In genomic region chr1:203127672-203128611, GRCh38 we compare ENCODE assay signal across 7 cellular contexts. TPM values are rescaled to one million over a fixed set of nuclear protein-coding genes. Genes with fewer than 3 reads are reported as not detected.
DNase-seq lines count a peak whose midpoint lies in the region; ATAC-seq and TF ChIP-seq lines count a peak whose summit lies in the region.

Gene ADORA1 (plus strand): TSS chr1:203127726. CDS start chr1:203128842, 1,116 bp downstream.

- DNase-seq in EL: peak; percentile 70
- DNase-seq in NCI-H1092 treated with DMSO at 0.1 percent for 48 hours (lab: John Stamatoyannopoulos, UW): peak; percentile 66
- peak in 55 of 58 donors; percentile 27 to 87 (median 74) for DNase-seq in anterior cingulate cortex (lab: John Stamatoyannopoulos, UW)
- DNase-seq in hippocampal formation (lab: John Stamatoyannopoulos, UW): peak; percentile 80 to 82
- peak; percentile 64 to 76 for DNase-seq in psoas muscle
- no peak for DNase-seq in NK-92 (lab: John Stamatoyannopoulos, UW; ENCODE audit: unreplicated experiment)

- peak; percentile 82 to 96 (median 90) for ATAC-seq in psoas muscle
- ATAC-seq in GM21528 (IDR thresholded peaks at IDR 0.05; ENCODE audit: low FRiP score, unreplicated experiment): no peak

- no peaks in the 10 kb centered on the region for H3K36me3 ChIP-seq in psoas muscle (ENCODE audit: insufficient read depth in 1 of 2, low read depth in 1 of 2)

- TF ChIP-seq CTCF in psoas muscle (IDR thresholded peaks at IDR 0.05): no peak

- peaks cover 0 to 8% (median 2%) of the 10 kb centered on the region in 3 donors for H3K27me3 ChIP-seq in psoas muscle (ENCODE audit: insufficient read depth in 3 of 3, low read length in 2 of 3)

- peak within 1 kb of the TSS; percentile 73 for H3K4me3 ChIP-seq in psoas muscle

- intact Hi-C loops in psoas muscle (cut with DNase I): loop anchor here in 1 of 2 donors (2.0 to 5.0 kb wide), 3 partner anchors 41 to 89 kb away; partner anchors contain the start of gene MYOG

- WGBS in psoas muscle, 3 donors: 4 to 5% (median 5%) methylated on average over 52 to 57 of the region's 57 CpGs

- no peaks in the 10 kb centered on the region for H3K9me3 ChIP-seq in psoas muscle

- peak within 1 kb of the TSS; percentile 64 for H3K27ac ChIP-seq in psoas muscle

- H3K4me1 ChIP-seq in psoas muscle: peaks cover 42% of the 10 kb centered on the region

RNA-seq across cellular contexts. Expression of gene ADORA1, which starts in this region (rescaled TPM):
- total RNA-seq in psoas muscle: 10 to 100 TPM in 1 of 4 donors, 1 to 10 TPM in 3; 1.2 to 10.4 (median 6.1) TPM
- 1 to 10 TPM; 1.1 to 1.8 (median 1.3) TPM for polyA plus RNA-seq in psoas muscle
